37 cellular contexts compared by ENCODE assay signal in the genomic region with DNA sequence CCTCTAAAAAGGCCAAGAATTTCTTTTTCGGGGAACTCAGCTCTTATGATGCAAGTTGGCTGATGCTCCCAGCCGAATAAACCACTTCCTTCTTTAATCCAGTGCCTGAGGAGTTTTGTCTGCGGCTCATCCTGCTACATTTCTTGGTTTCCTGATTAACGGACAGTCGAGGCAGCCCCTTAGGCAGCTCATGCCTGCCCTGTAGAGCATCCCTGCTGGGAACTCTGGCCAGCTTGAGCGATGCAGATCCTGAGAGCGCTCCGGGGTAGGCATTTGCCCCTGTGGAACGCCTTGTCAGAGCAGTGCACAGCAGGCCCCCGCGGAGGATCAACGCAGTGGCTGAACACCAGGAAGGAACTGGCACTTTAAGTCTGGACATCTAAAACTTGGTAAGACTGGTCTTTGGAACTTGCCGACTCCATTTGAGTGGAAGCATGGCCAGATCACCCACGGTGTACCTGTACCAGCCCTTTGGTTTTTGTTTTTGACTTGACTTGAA. TPM values are rescaled to one million over a fixed set of nuclear protein-coding genes. Genes with fewer than 3 reads are reported as not detected.
"Had no signal": no experiment of that assay in that cellular context is flagged by ENCODE, and none has a peak within 500 bp of the region (broad histone marks: within the 10 kb centered on the region; RNA-seq: fewer than 3 reads in every experiment).

No MANE protein-coding gene starts in this region.

- ATAC-seq: activated CD4-positive, CD25-positive, alpha-beta regulatory T cell treated with anti-CD3 and anti-CD28 coated beads, Interleukin-2, amount 50 U/mL, for 24 hours; activated CD8-positive, alpha-beta T cell treated with anti-CD3 and anti-CD28 coated beads for 36 hours; activated T-cell treated with anti-CD3 and anti-CD28 coated beads, Interleukin-2, amount 50 U/mL, for 4 hours; activated T-helper 17 cell treated with anti-CD3 and anti-CD28 coated beads, Interleukin-2, amount 50 U/mL, for 72 hours; effector memory CD8-positive, alpha-beta T cell; foreskin keratinocyte; gastrocnemius medialis; heart left ventricle; T-helper 17 cell had no signal

- H3K9me3 ChIP-seq: gastrocnemius medialis had no signal

- H3K4me1 ChIP-seq: esophagus muscularis mucosa, foreskin keratinocyte, gastrocnemius medialis, heart left ventricle had no signal

- H3K4me1 Mint-ChIP-seq: activated B cell treated with CpG ODN at 0.5 μM for 24 hours; activated T-helper 17 cell treated with anti-CD3 and anti-CD28 coated beads, Interleukin-2, amount 50 U/mL, for 72 hours; central memory CD8-positive, alpha-beta T cell; T-helper 17 cell had no signal

- H3K36me3 ChIP-seq: brain microvascular endothelial cell, esophagus muscularis mucosa, gastrocnemius medialis, heart left ventricle, WERI-Rb-1 had no signal

- DNase-seq: activated B cell treated with CpG ODN at 0.5 μM for 24 hours; activated CD4-positive, alpha-beta T cell treated with anti-CD3 and anti-CD28 coated beads for 48 hours; activated CD4-positive, alpha-beta T cell treated with anti-CD3 and anti-CD28 coated beads, Interleukin-2, amount 50 U/mL, for 4 hours; activated CD8-positive, alpha-beta memory T cell treated with anti-CD3 and anti-CD28 coated beads for 24 hours; activated CD8-positive, alpha-beta T cell treated with anti-CD3 and anti-CD28 coated beads for 36 hours; activated effector memory CD4-positive, alpha-beta T cell treated with Interleukin-2 at 50 U/mL for 16 hours; activated gamma-delta T cell treated with Interleukin-2 at 50 U/mL for 16 hours; activated naive CD4-positive, alpha-beta T cell treated with anti-CD3 and anti-CD28 coated beads, Interleukin-2, amount 50 U/mL, for 16 hours; activated naive CD4-positive, alpha-beta T cell treated with Interleukin-2 at 50 U/mL for 16 hours; activated T-cell treated with anti-CD3 and anti-CD28 coated beads, Interleukin-2, amount 50 U/mL, for 4 hours; amniotic stem cell; anterior cingulate cortex; brain microvascular endothelial cell; dorsolateral prefrontal cortex; effector memory CD8-positive, alpha-beta T cell; erythroblast; foreskin keratinocyte; gastrocnemius medialis; glutamatergic neuron; heart left ventricle; T-helper 1 cell; T-helper 17 cell; T1000; WERI-Rb-1 had no signal

- H3K27ac ChIP-seq: brain microvascular endothelial cell, coronary artery, dorsolateral prefrontal cortex, esophagus muscularis mucosa, foreskin keratinocyte, gastrocnemius medialis, heart left ventricle, WERI-Rb-1 had no signal

- H3K4me3 ChIP-seq: coronary artery, dorsolateral prefrontal cortex, esophagus muscularis mucosa, gastrocnemius medialis, heart left ventricle had no signal

- H3K27me3 Mint-ChIP-seq: activated CD8-positive, alpha-beta T cell treated with anti-CD3 and anti-CD28 coated beads for 36 hours; activated naive CD8-positive, alpha-beta T cell; activated T-helper 17 cell treated with anti-CD3 and anti-CD28 coated beads, Interleukin-2, amount 50 U/mL, for 72 hours; central memory CD8-positive, alpha-beta T cell; dendritic cell treated with granulocyte-macrophage colony-stimulating factor and Interleukin-4, amounts not matched to agents 40 ng/mL and 50 ng/mL, for 4 days; T-helper 17 cell had no signal

- H3K36me3 Mint-ChIP-seq: activated naive CD8-positive, alpha-beta T cell had no signal

- H3K27me3 ChIP-seq: brain microvascular endothelial cell, esophagus muscularis mucosa, foreskin keratinocyte, gastrocnemius medialis, heart left ventricle had no signal

- H3K4me3 Mint-ChIP-seq: activated B cell treated with CpG ODN at 0.5 μM for 24 hours; activated CD8-positive, alpha-beta T cell treated with anti-CD3 and anti-CD28 coated beads for 36 hours; activated naive CD8-positive, alpha-beta T cell; activated T-cell treated with anti-CD3 and anti-CD28 coated beads, Interleukin-2, amount 50 U/mL, for 4 hours; activated T-helper 17 cell treated with anti-CD3 and anti-CD28 coated beads, Interleukin-2, amount 50 U/mL, for 72 hours; central memory CD8-positive, alpha-beta T cell; dendritic cell treated with granulocyte-macrophage colony-stimulating factor and Interleukin-4, amounts not matched to agents 40 ng/mL and 50 ng/mL, for 4 days; effector memory CD8-positive, alpha-beta T cell; T-helper 17 cell; T-helper 2 cell treated with Interferon-gamma antibody and Interleukin-4, amounts not matched to agents 5 μg/mL and 100 μg/mL, for 36 hours had no signal

- H3K27ac Mint-ChIP-seq: activated B cell treated with CpG ODN at 0.5 μM for 24 hours; activated CD8-positive, alpha-beta T cell treated with anti-CD3 and anti-CD28 coated beads for 36 hours; activated naive CD8-positive, alpha-beta T cell; activated T-helper 17 cell treated with anti-CD3 and anti-CD28 coated beads, Interleukin-2, amount 50 U/mL, for 72 hours; dendritic cell treated with granulocyte-macrophage colony-stimulating factor and Interleukin-4, amounts not matched to agents 40 ng/mL and 50 ng/mL, for 4 days; effector memory CD8-positive, alpha-beta T cell; T-helper 17 cell; T-helper 2 cell treated with Interferon-gamma antibody and Interleukin-4, amounts not matched to agents 5 μg/mL and 100 μg/mL, for 36 hours had no signal

- H3K9me3 Mint-ChIP-seq: activated B cell treated with CpG ODN at 0.5 μM for 24 hours; activated CD8-positive, alpha-beta T cell treated with anti-CD3 and anti-CD28 coated beads for 36 hours; activated T-cell treated with anti-CD3 and anti-CD28 coated beads, Interleukin-2, amount 50 U/mL, for 4 hours; activated T-helper 17 cell treated with anti-CD3 and anti-CD28 coated beads, Interleukin-2, amount 50 U/mL, for 72 hours; central memory CD8-positive, alpha-beta T cell; dendritic cell treated with granulocyte-macrophage colony-stimulating factor and Interleukin-4, amounts not matched to agents 40 ng/mL and 50 ng/mL, for 4 days; effector memory CD8-positive, alpha-beta T cell; T-helper 2 cell treated with Interferon-gamma antibody and Interleukin-4, amounts not matched to agents 5 μg/mL and 100 μg/mL, for 36 hours had no signal

RNA-seq across cellular contexts. Expression of gene CT45A10, which starts 3.1 kb away (rescaled TPM):
- total RNA-seq: activated B cell treated with CpG ODN at 0.5 μM for 24 hours; activated CD8-positive, alpha-beta T cell treated with anti-CD3 and anti-CD28 coated beads for 36 hours; activated T-cell treated with anti-CD3 and anti-CD28 coated beads, Interleukin-2, amount 50 U/mL, for 4 hours; activated T-helper 17 cell treated with anti-CD3 and anti-CD28 coated beads, Interleukin-2, amount 50 U/mL, for 72 hours; astrocyte; bronchial epithelial cell; cardiac septum; cerebellum; esophagus muscularis mucosa; foreskin keratinocyte; gastrocnemius medialis; heart left ventricle; T-helper 17 cell had no signal
- polyA plus RNA-seq: adipose tissue, foreskin keratinocyte, heart left ventricle had no signal

RNA-seq across cellular contexts. Expression of gene SAGE1, which starts 3.4 kb away (rescaled TPM):
- total RNA-seq: activated B cell treated with CpG ODN at 0.5 μM for 24 hours; activated CD8-positive, alpha-beta T cell treated with anti-CD3 and anti-CD28 coated beads for 36 hours; activated T-cell treated with anti-CD3 and anti-CD28 coated beads, Interleukin-2, amount 50 U/mL, for 4 hours; activated T-helper 17 cell treated with anti-CD3 and anti-CD28 coated beads, Interleukin-2, amount 50 U/mL, for 72 hours; astrocyte; bronchial epithelial cell; cardiac septum; cerebellum; esophagus muscularis mucosa; foreskin keratinocyte; gastrocnemius medialis; heart left ventricle; T-helper 17 cell had no signal
- polyA plus RNA-seq: adipose tissue, foreskin keratinocyte, heart left ventricle had no signal

RNA-seq across cellular contexts. Expression of gene CT45A9, which starts 18.5 kb away (rescaled TPM):
- total RNA-seq: activated B cell treated with CpG ODN at 0.5 μM for 24 hours; activated CD8-positive, alpha-beta T cell treated with anti-CD3 and anti-CD28 coated beads for 36 hours; activated T-cell treated with anti-CD3 and anti-CD28 coated beads, Interleukin-2, amount 50 U/mL, for 4 hours; activated T-helper 17 cell treated with anti-CD3 and anti-CD28 coated beads, Interleukin-2, amount 50 U/mL, for 72 hours; astrocyte; bronchial epithelial cell; cardiac septum; cerebellum; esophagus muscularis mucosa; foreskin keratinocyte; gastrocnemius medialis; heart left ventricle; T-helper 17 cell had no signal
- polyA plus RNA-seq: adipose tissue, foreskin keratinocyte, heart left ventricle had no signal

RNA-seq across cellular contexts. Expression of gene CT45A8, which starts 35.8 kb away (rescaled TPM):
- total RNA-seq: activated B cell treated with CpG ODN at 0.5 μM for 24 hours; activated CD8-positive, alpha-beta T cell treated with anti-CD3 and anti-CD28 coated beads for 36 hours; activated T-cell treated with anti-CD3 and anti-CD28 coated beads, Interleukin-2, amount 50 U/mL, for 4 hours; activated T-helper 17 cell treated with anti-CD3 and anti-CD28 coated beads, Interleukin-2, amount 50 U/mL, for 72 hours; astrocyte; bronchial epithelial cell; cardiac septum; cerebellum; esophagus muscularis mucosa; foreskin keratinocyte; gastrocnemius medialis; heart left ventricle; T-helper 17 cell had no signal
- polyA plus RNA-seq: adipose tissue, foreskin keratinocyte, heart left ventricle had no signal

RNA-seq across cellular contexts. Expression of gene CT45A7, which starts 53.1 kb away (rescaled TPM):
- total RNA-seq: activated B cell treated with CpG ODN at 0.5 μM for 24 hours; activated CD8-positive, alpha-beta T cell treated with anti-CD3 and anti-CD28 coated beads for 36 hours; activated T-cell treated with anti-CD3 and anti-CD28 coated beads, Interleukin-2, amount 50 U/mL, for 4 hours; activated T-helper 17 cell treated with anti-CD3 and anti-CD28 coated beads, Interleukin-2, amount 50 U/mL, for 72 hours; astrocyte; bronchial epithelial cell; cardiac septum; cerebellum; esophagus muscularis mucosa; foreskin keratinocyte; gastrocnemius medialis; heart left ventricle; T-helper 17 cell had no signal
- polyA plus RNA-seq: adipose tissue, foreskin keratinocyte, heart left ventricle had no signal
